ENCODE assay signal across 13 cellular contexts in genomic region chr7:8232999-8233847, GRCh38. TPM values are rescaled to one million over a fixed set of nuclear protein-coding genes. Genes with fewer than 3 reads are reported as not detected.
DNase-seq lines count a peak whose midpoint lies in the region; ATAC-seq lines count a peak whose summit lies in the region.
"Had no signal": no experiment of that assay in that cellular context is flagged by ENCODE, and none has a peak within 500 bp of the region (broad histone marks: within the 10 kb centered on the region; RNA-seq: fewer than 3 reads in every experiment).

No MANE protein-coding gene starts in this region.

- peaks cover 7% of the 10 kb centered on the region for H3K4me1 Mint-ChIP-seq in T-helper 2 cell treated with Interferon-gamma antibody and Interleukin-4, amounts not matched to agents 5 μg/mL and 100 μg/mL, for 36 hours (ENCODE audit: low read depth)
- H3K4me1 Mint-ChIP-seq: naive B cell had no signal

- peak; percentile 90 for ATAC-seq in HG02852 (IDR thresholded peaks at IDR 0.05; ENCODE audit: unreplicated experiment)

- H3K27me3 Mint-ChIP-seq in T-helper 2 cell treated with Interferon-gamma antibody and Interleukin-4, amounts not matched to agents 5 μg/mL and 100 μg/mL, for 36 hours (ENCODE audit: low read depth), result peaks cover 3% of the 10 kb centered on the region

- no peaks in the 10 kb centered on the region for H3K27me3 ChIP-seq in HAP-1 (ENCODE audit: low read depth)
- H3K27me3 ChIP-seq: esophagus squamous epithelium had no signal

- peak; percentile 15 for DNase-seq in activated CD4-positive, alpha-beta T cell treated with anti-CD3 and anti-CD28 coated beads for 48 hours
- no peak for DNase-seq in activated CD4-positive, alpha-beta T cell treated with anti-CD3 and anti-CD28 coated beads for 4 hours
- DNase-seq in T-helper 2 cell treated with Interferon-gamma antibody and Interleukin-4, amounts not matched to agents 5 μg/mL and 100 μg/mL, for 36 hours (ENCODE audit: low spot score), result peak; percentile 48
- DNase-seq in islet precursor cell (peak; percentile 81), mesenteric fat pad (ENCODE audit: low spot score) (no peak), HAP-1 (ENCODE audit: low spot score in 2 of 2) (no peak), SKM-1 treated with dmso at 0.1 percent for 144 hours (lab: John Stamatoyannopoulos, UW; ENCODE audit: unreplicated experiment) (no peak)
- DNase-seq: activated naive CD4-positive, alpha-beta T cell; esophagus squamous epithelium; naive B cell; NCI-H446; SHP77 had no signal

- no peaks in the 10 kb centered on the region for H3K36me3 ChIP-seq in HAP-1 (replicated peaks)
- H3K36me3 ChIP-seq: esophagus squamous epithelium had no signal

- H3K36me3 Mint-ChIP-seq in T-helper 2 cell treated with Interferon-gamma antibody and Interleukin-4, amounts not matched to agents 5 μg/mL and 100 μg/mL, for 36 hours (ENCODE audit: low read depth), result no peaks in the 10 kb centered on the region
- H3K36me3 Mint-ChIP-seq: naive B cell had no signal

- H3K27ac Mint-ChIP-seq in T-helper 2 cell treated with Interferon-gamma antibody and Interleukin-4, amounts not matched to agents 5 μg/mL and 100 μg/mL, for 36 hours, result peak overlapping the region; percentile 62

- in situ Hi-C loops in HAP-1 (cut with MboI; ENCODE audit: low sequenced_read_pairs), result no loop called here

- H3K9me3 Mint-ChIP-seq in T-helper 2 cell treated with Interferon-gamma antibody and Interleukin-4, amounts not matched to agents 5 μg/mL and 100 μg/mL, for 36 hours, result no peaks in the 10 kb centered on the region
- H3K9me3 Mint-ChIP-seq: naive B cell had no signal

- no peak overlapping the region for H3K4me3 ChIP-seq in HAP-1
- H3K4me3 ChIP-seq: esophagus squamous epithelium had no signal

- no peaks in the 10 kb centered on the region for H3K4me1 ChIP-seq in HAP-1
- H3K4me1 ChIP-seq: esophagus squamous epithelium had no signal

- H3K9me3 ChIP-seq in HAP-1, result no peaks in the 10 kb centered on the region
- H3K9me3 ChIP-seq: esophagus squamous epithelium had no signal

- H3K4me3 Mint-ChIP-seq in T-helper 2 cell treated with Interferon-gamma antibody and Interleukin-4, amounts not matched to agents 5 μg/mL and 100 μg/mL, for 36 hours, result no peak overlapping the region
- H3K4me3 Mint-ChIP-seq: naive B cell had no signal

RNA-seq across cellular contexts. Expression of gene ICA1, which starts 28.7 kb away (rescaled TPM):
- 21.9 TPM for total RNA-seq in mesenteric fat pad

Comparison
In these comparisons a context has a peak if more than half of its experiments do, and no peak if none do; other contexts are left out.
1. DNase-seq: peak in activated CD4-positive, alpha-beta T cell treated with anti-CD3 and anti-CD28 coated beads for 48 hours (single experiment), T-helper 2 cell treated with Interferon-gamma antibody and Interleukin-4, amounts not matched to agents 5 μg/mL and 100 μg/mL, for 36 hours (single experiment) and islet precursor cell (single experiment); none in activated CD4-positive, alpha-beta T cell treated with anti-CD3 and anti-CD28 coated beads for 4 hours (0 of 2), mesenteric fat pad (single experiment), HAP-1 (0 of 2) and SKM-1 treated with dmso at 0.1 percent for 144 hours (single experiment).